In the genomic region with DNA sequence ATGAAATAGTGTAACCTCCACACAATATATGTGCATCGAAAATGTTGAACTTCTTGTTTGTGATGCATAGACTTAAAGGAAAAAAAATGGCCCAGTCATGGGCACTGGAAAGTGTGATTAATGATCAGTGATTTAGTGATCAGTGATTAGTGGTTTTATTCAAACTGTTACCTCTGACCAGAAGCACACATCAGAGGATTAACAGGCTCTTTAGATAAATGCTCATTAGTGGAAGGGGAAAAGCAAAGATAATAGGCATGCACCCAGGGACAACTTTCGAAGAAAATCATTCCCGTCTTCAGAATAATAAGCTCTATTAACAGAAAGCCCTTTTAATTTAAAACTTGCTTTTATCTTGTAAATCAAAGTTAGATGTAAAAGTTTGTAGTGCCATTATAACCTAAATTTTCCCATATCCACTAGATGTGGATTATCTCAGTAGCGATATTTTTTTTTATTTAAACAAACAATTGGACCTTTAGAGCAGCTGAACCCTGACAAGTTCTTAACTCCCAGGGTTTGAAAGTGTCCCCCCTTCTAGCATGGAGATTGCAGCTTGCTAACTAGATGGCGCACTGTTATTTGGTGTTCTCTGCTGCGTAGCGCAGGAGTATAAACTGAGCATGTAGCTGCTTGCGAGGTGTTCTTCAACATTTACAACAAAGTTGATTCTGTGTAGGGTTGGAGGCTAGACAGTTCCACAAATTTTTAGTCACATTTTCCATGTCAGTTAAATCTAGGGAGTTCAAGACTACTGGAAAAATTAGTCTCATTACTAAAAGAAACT, we compare ENCODE assay signal across 9 cellular contexts. TPM values are rescaled to one million over a fixed set of nuclear protein-coding genes. Genes with fewer than 3 reads are reported as not detected.
DNase-seq lines count a peak whose midpoint lies in the region; ATAC-seq and TF ChIP-seq lines count a peak whose summit lies in the region.
"Had no signal": no experiment of that assay in that cellular context is flagged by ENCODE, and none has a peak within 500 bp of the region (broad histone marks: within the 10 kb centered on the region; RNA-seq: fewer than 3 reads in every experiment).

A gene with protein sequence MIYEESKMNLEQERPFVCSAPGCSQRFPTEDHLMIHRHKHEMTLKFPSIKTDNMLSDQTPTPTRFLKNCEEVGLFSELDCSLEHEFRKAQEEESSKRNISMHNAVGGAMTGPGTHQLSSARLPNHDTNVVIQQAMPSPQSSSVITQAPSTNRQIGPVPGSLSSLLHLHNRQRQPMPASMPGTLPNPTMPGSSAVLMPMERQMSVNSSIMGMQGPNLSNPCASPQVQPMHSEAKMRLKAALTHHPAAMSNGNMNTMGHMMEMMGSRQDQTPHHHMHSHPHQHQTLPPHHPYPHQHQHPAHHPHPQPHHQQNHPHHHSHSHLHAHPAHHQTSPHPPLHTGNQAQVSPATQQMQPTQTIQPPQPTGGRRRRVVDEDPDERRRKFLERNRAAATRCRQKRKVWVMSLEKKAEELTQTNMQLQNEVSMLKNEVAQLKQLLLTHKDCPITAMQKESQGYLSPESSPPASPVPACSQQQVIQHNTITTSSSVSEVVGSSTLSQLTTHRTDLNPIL (plus strand): TSS at position 643 of the 787 bp plus-strand sequence. CDS start 397 bp downstream, outside the sequence.

- intact Hi-C loops in natural killer cell (cut with micrococcal nuclease): no loop called here
- intact Hi-C loops in colonic mucosa (cut with DNase I): no loop called here

- peaks cover 26% of the 10 kb centered on the region in 2 donors for H3K4me1 Mint-ChIP-seq in natural killer cell

- H3K4me3 ChIP-seq in colonic mucosa: no peak within 1 kb of the TSS

- no peak within 1 kb of the TSS for H3K27ac ChIP-seq in colonic mucosa

- no peak within 1 kb of the TSS for H3K9ac ChIP-seq in colonic mucosa (ENCODE audit: low read depth in 2 of 2, low read length in 2 of 2)

- DNase-seq in Ammon's horn (ENCODE audit: low spot score) (peak; percentile 84), cerebellum (ENCODE audit: low spot score) (no peak), natural killer cell (no peak), T-helper 2 cell (no peak), colonic mucosa (no peak)
- DNase-seq: NCI-H1436 treated with DMSO at 0.1 percent for 48 hours had no signal

- H3K36me3 ChIP-seq in colonic mucosa: no peaks in the 10 kb centered on the region

- H3K36me3 Mint-ChIP-seq in natural killer cell: no peaks in the 10 kb centered on the region

- H3K27ac Mint-ChIP-seq in natural killer cell: no peak within 1 kb of the TSS

- H3K27me3 Mint-ChIP-seq in natural killer cell (ENCODE audit: low read depth in 2 of 2): peaks cover 69 to 89% of the 10 kb centered on the region in 2 donors

- H3K9me3 Mint-ChIP-seq in natural killer cell: no peaks in the 10 kb centered on the region

- H3K27me3 ChIP-seq in colonic mucosa: peaks cover 46% of the 10 kb centered on the region

- peak; percentile 35 for ATAC-seq in HG02885 (IDR thresholded peaks at IDR 0.05; ENCODE audit: poor library complexity, unreplicated experiment)
- no peak for ATAC-seq in natural killer cell
- ATAC-seq in HG03565 (IDR thresholded peaks at IDR 0.05; ENCODE audit: unreplicated experiment): no peak
- no peak for ATAC-seq in HG03280 (IDR thresholded peaks at IDR 0.05; ENCODE audit: unreplicated experiment)

- TF ChIP-seq CTCF in natural killer cell (IDR thresholded peaks at IDR 0.05) (no peak), colonic mucosa (IDR thresholded peaks at IDR 0.05) (no peak)

- H3K4me1 ChIP-seq in colonic mucosa: peaks cover 4% of the 10 kb centered on the region

- H3K9me3 ChIP-seq in colonic mucosa: no peaks in the 10 kb centered on the region

- H3K4me3 Mint-ChIP-seq in natural killer cell: peak within 1 kb of the TSS; percentile 35

RNA-seq across cellular contexts. Expression of the gene that starts here (rescaled TPM):
- 23.6 TPM for total RNA-seq in cerebellum
- 1 to 10 TPM in 1 of 3 donors, under 1 TPM in 2; 0.52 to 7.0 (median 0.89) TPM for total RNA-seq in natural killer cell
- 1 to 10 TPM in 1 of 2 donors, under 1 TPM in 1; 0.54 to 3.6 TPM for total RNA-seq in colonic mucosa
